Comparison of ENCODE assay signal across 9 cellular contexts in the genomic region with DNA sequence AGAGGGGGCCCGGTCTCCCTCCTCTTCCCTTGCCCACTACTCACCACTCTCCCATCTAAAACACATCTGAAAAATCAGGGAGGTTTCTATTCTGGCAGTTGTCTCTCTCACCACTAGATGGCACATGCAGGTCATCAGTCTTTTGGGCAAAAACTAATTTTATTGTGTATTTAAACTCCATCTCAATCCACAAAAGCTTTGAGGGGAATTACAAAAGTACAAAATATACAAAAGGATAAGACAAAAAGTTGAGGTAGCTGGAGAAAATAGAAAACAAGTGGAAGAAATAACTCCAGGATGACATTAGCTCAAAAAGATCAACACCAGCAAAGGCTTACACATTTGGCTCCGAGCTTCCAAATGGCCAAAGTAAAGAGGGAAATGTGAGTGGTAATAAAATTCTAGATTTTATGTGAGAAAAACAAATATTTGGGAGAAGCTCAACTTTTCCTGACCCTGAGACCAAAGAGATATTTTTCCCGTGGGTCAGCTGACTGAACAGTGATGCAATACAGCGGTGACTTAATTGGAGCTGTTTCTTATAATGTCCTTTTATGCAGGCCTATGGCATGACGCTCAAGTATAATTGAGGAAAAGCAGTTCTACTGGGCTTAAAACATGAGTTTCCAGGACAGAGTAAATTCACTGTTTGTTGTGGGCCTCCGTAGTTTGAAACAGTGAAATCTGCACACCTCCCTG.
DNase-seq lines count a peak whose midpoint lies in the region; ATAC-seq and TF ChIP-seq lines count a peak whose summit lies in the region.
"Had no signal": no experiment of that assay in that cellular context is flagged by ENCODE, and none has a peak within 500 bp of the region (broad histone marks: within the 10 kb centered on the region; RNA-seq: fewer than 3 reads in every experiment).

No MANE protein-coding gene starts in this region.

- no peaks in the 10 kb centered on the region for H3K27me3 ChIP-seq in smooth muscle cell (ENCODE audit: low read depth)

- H3K9me3 Mint-ChIP-seq in activated naive CD8-positive, alpha-beta T cell (ENCODE audit: low read depth): no peaks in the 10 kb centered on the region
- H3K9me3 Mint-ChIP-seq in activated naive CD8-positive, alpha-beta T cell treated with anti-CD3 and anti-CD28 coated beads, Interleukin-2, amount 50 U/mL, for 24 hours: no peaks in the 10 kb centered on the region
- H3K9me3 Mint-ChIP-seq: activated naive CD8-positive, alpha-beta T cell treated with anti-CD3 and anti-CD28 coated beads, Interleukin-2, amount 10 ng/mL, durations not matched to agents 7 days and 5 days had no signal

- no peaks in the 10 kb centered on the region for H4K20me1 ChIP-seq in smooth muscle cell (ENCODE audit: low read depth)

- TF ChIP-seq CTCF in smooth muscle cell (IDR thresholded peaks at IDR 0.05; ENCODE audit: borderline replicate concordance, insufficient read depth, poor library complexity, severe bottlenecking): peak; percentile 81

- H3K4me1 Mint-ChIP-seq in activated naive CD8-positive, alpha-beta T cell (ENCODE audit: low read depth): peaks cover 15% of the 10 kb centered on the region
- peaks cover 12% of the 10 kb centered on the region for H3K4me1 Mint-ChIP-seq in activated naive CD8-positive, alpha-beta T cell treated with anti-CD3 and anti-CD28 coated beads, Interleukin-2, amount 50 U/mL, for 24 hours

- H3F3A ChIP-seq in smooth muscle cell (ENCODE audit: low read depth): no peaks in the 10 kb centered on the region

- no peak overlapping the region for H3K4me3 ChIP-seq in smooth muscle cell

- no peak overlapping the region for H2AFZ ChIP-seq in smooth muscle cell (ENCODE audit: low read depth)

- peaks cover 6% of the 10 kb centered on the region for H3K4me1 ChIP-seq in smooth muscle cell (ENCODE audit: low read depth)

- no peak for ATAC-seq in activated naive CD8-positive, alpha-beta T cell treated with anti-CD3 and anti-CD28 coated beads, Interleukin-2, amount 50 U/mL, for 24 hours
- ATAC-seq in HG02763 (IDR thresholded peaks at IDR 0.05; ENCODE audit: unreplicated experiment): no peak

- no peak for DNase-seq in activated naive CD8-positive, alpha-beta T cell treated with anti-CD3 and anti-CD28 coated beads, Interleukin-2, amount 50 U/mL, for 24 hours
- DNase-seq in NAMALWA (ENCODE audit: low spot score) (peak; percentile 74), SKM-1 treated with dmso at 0.1 percent for 144 hours (lab: John Stamatoyannopoulos, UW; ENCODE audit: unreplicated experiment) (peak; percentile 2), fibroblast of peridontal ligament (ENCODE audit: extremely low read depth) (peak; percentile 62), smooth muscle cell (lab: John Stamatoyannopoulos, UW; ENCODE audit: unreplicated experiment) (no peak)
- no peak for DNase-seq in activated CD8-positive, alpha-beta memory T cell treated with anti-CD3 and anti-CD28 coated beads, Interleukin-2, amount 50 U/mL, for 48 hours
- DNase-seq: activated naive CD8-positive, alpha-beta T cell treated with anti-CD3 and anti-CD28 coated beads, Interleukin-2, amount 10 ng/mL, durations not matched to agents 7 days and 5 days had no signal

- no peaks in the 10 kb centered on the region for H3K36me3 ChIP-seq in smooth muscle cell (ENCODE audit: low read depth)

- H3K4me3 Mint-ChIP-seq in activated naive CD8-positive, alpha-beta T cell: no peak overlapping the region
- no peak overlapping the region for H3K4me3 Mint-ChIP-seq in activated naive CD8-positive, alpha-beta T cell treated with anti-CD3 and anti-CD28 coated beads, Interleukin-2, amount 50 U/mL, for 24 hours
- H3K4me3 Mint-ChIP-seq: activated naive CD8-positive, alpha-beta T cell treated with anti-CD3 and anti-CD28 coated beads, Interleukin-2, amount 10 ng/mL, durations not matched to agents 7 days and 5 days had no signal

- peak overlapping the region; percentile 25 for H3K27ac Mint-ChIP-seq in activated naive CD8-positive, alpha-beta T cell
- no peak overlapping the region for H3K27ac Mint-ChIP-seq in activated naive CD8-positive, alpha-beta T cell treated with anti-CD3 and anti-CD28 coated beads, Interleukin-2, amount 50 U/mL, for 24 hours
- H3K27ac Mint-ChIP-seq: activated naive CD8-positive, alpha-beta T cell treated with anti-CD3 and anti-CD28 coated beads, Interleukin-2, amount 10 ng/mL, durations not matched to agents 7 days and 5 days had no signal

- no peaks in the 10 kb centered on the region for H3K79me2 ChIP-seq in smooth muscle cell (ENCODE audit: low read depth)

- H3K27ac ChIP-seq in smooth muscle cell (ENCODE audit: low read depth): no peak overlapping the region

- H3K36me3 Mint-ChIP-seq in activated naive CD8-positive, alpha-beta T cell: no peaks in the 10 kb centered on the region
- H3K36me3 Mint-ChIP-seq in activated naive CD8-positive, alpha-beta T cell treated with anti-CD3 and anti-CD28 coated beads, Interleukin-2, amount 50 U/mL, for 24 hours (ENCODE audit: low read depth): no peaks in the 10 kb centered on the region
- H3K36me3 Mint-ChIP-seq: activated naive CD8-positive, alpha-beta T cell treated with anti-CD3 and anti-CD28 coated beads, Interleukin-2, amount 10 ng/mL, durations not matched to agents 7 days and 5 days had no signal

- 78% methylated on average over 6 of the region's 6 CpGs for WGBS in smooth muscle cell (ENCODE audit: low lambda C conversion rate)

- H3K9me3 ChIP-seq in smooth muscle cell (replicated peaks; ENCODE audit: low read depth): no peaks in the 10 kb centered on the region

- H3K9ac ChIP-seq in smooth muscle cell (ENCODE audit: low read depth): no peak overlapping the region

- no peak overlapping the region for H3K4me2 ChIP-seq in smooth muscle cell

- H3K27me3 Mint-ChIP-seq in activated naive CD8-positive, alpha-beta T cell: peaks cover 5% of the 10 kb centered on the region
- peaks cover 2% of the 10 kb centered on the region for H3K27me3 Mint-ChIP-seq in activated naive CD8-positive, alpha-beta T cell treated with anti-CD3 and anti-CD28 coated beads, Interleukin-2, amount 50 U/mL, for 24 hours
- H3K27me3 Mint-ChIP-seq: activated naive CD8-positive, alpha-beta T cell treated with anti-CD3 and anti-CD28 coated beads, Interleukin-2, amount 10 ng/mL, durations not matched to agents 7 days and 5 days had no signal

Comparison
In these comparisons a context has a peak if more than half of its experiments do, and no peak if none do; other contexts are left out.
1. DNase-seq: peak in NAMALWA (single experiment), SKM-1 treated with dmso at 0.1 percent for 144 hours (single experiment) and fibroblast of peridontal ligament (single experiment); none in activated naive CD8-positive, alpha-beta T cell treated with anti-CD3 and anti-CD28 coated beads, Interleukin-2, amount 50 U/mL, for 24 hours (single experiment), smooth muscle cell (single experiment) and activated CD8-positive, alpha-beta memory T cell treated with anti-CD3 and anti-CD28 coated beads, Interleukin-2, amount 50 U/mL, for 48 hours (single experiment).